In the genomic region with DNA sequence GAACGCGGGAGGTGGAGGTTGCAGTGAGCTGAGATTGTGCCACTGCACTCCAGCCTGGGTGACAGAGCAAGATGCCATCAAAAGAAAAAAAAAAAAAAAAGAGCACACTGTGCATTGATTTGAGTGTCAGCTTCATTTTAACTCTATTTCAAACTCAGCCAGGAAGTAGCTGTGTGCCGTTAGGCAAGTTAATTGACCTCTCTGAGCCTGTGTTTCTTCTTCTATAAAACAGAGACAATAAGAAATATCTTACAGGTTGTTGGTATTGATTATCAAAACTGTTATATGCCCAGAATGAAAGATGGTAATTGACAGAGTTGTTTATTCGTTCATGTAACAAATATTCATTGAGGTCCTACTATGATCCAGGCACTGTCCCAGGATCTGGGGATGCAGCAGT, we compare ENCODE assay signal across 29 cellular contexts.
"Had no signal": no experiment of that assay in that cellular context is flagged by ENCODE, and none has a peak within 500 bp of the region (broad histone marks: within the 10 kb centered on the region; RNA-seq: fewer than 3 reads in every experiment).

No MANE protein-coding gene starts in this region.

- H3K27ac Mint-ChIP-seq: dendritic cell treated with granulocyte-macrophage colony-stimulating factor and Interleukin-4, amounts not matched to agents 40 ng/mL and 50 ng/mL, for 4 days; effector memory CD8-positive, alpha-beta T cell; endodermal cell had no signal

- H3K36me3 ChIP-seq: colonic mucosa, esophagus muscularis mucosa, esophagus squamous epithelium, gastrocnemius medialis, gastroesophageal sphincter, heart left ventricle, heart right ventricle had no signal

- H3K4me3 Mint-ChIP-seq: dendritic cell treated with granulocyte-macrophage colony-stimulating factor and Interleukin-4, amounts not matched to agents 40 ng/mL and 50 ng/mL, for 4 days; effector memory CD8-positive, alpha-beta T cell; endodermal cell had no signal

- H3K27me3 Mint-ChIP-seq: dendritic cell treated with granulocyte-macrophage colony-stimulating factor and Interleukin-4, amounts not matched to agents 40 ng/mL and 50 ng/mL, for 4 days had no signal

- H3K9me3 Mint-ChIP-seq: dendritic cell treated with granulocyte-macrophage colony-stimulating factor and Interleukin-4, amounts not matched to agents 40 ng/mL and 50 ng/mL, for 4 days; effector memory CD8-positive, alpha-beta T cell; endodermal cell had no signal

- H3K4me1 ChIP-seq: colonic mucosa, esophagus muscularis mucosa, esophagus squamous epithelium, foreskin keratinocyte, gastrocnemius medialis, gastroesophageal sphincter, heart left ventricle, heart right ventricle had no signal

- ATAC-seq: effector memory CD8-positive, alpha-beta T cell; esophagus mucosa; foreskin keratinocyte; gastrocnemius medialis; gastroesophageal sphincter; heart left ventricle; heart right ventricle had no signal

- FAIRE-seq: colon, endometrium, endothelial cell of umbilical vein, frontal cortex had no signal

- H3K4me3 ChIP-seq: colonic mucosa, coronary artery, dorsolateral prefrontal cortex, esophagus muscularis mucosa, esophagus squamous epithelium, gastrocnemius medialis, gastroesophageal sphincter, heart left ventricle, heart right ventricle had no signal

- H3K9me3 ChIP-seq: colonic mucosa, esophagus muscularis mucosa, esophagus squamous epithelium, gastrocnemius medialis, gastroesophageal sphincter, heart left ventricle, heart right ventricle had no signal

- H3K27ac ChIP-seq: colonic mucosa, coronary artery, dorsolateral prefrontal cortex, epithelial cell of prostate, esophagus muscularis mucosa, esophagus squamous epithelium, foreskin keratinocyte, gastrocnemius medialis, gastroesophageal sphincter, heart left ventricle, heart right ventricle had no signal

- H3K27me3 ChIP-seq: colonic mucosa, dorsolateral prefrontal cortex, esophagus muscularis mucosa, esophagus squamous epithelium, foreskin keratinocyte, gastrocnemius medialis, heart left ventricle, heart right ventricle had no signal

- DNase-seq: colonic mucosa; cortex of kidney; dermis blood vessel endothelial cell; dorsolateral prefrontal cortex; effector CD4-positive, alpha-beta T cell; effector CD8-positive, alpha-beta T cell; effector memory CD4-positive, alpha-beta T cell; effector memory CD8-positive, alpha-beta T cell; endodermal cell; erythroblast; esophagus squamous epithelium; foreskin fibroblast; foreskin keratinocyte; foreskin melanocyte; gastrocnemius medialis; glutamatergic neuron; head of caudate nucleus; heart left ventricle; heart right ventricle had no signal
